In genomic region chr16:2160915-2161551, GRCh38 we compare ENCODE assay signal across 11 cellular contexts. TPM values are rescaled to one million over a fixed set of nuclear protein-coding genes. Genes with fewer than 3 reads are reported as not detected.
A peak's percentile ranks its signal among the peaks of the same experiment; 100 is the strongest.
DNase-seq lines count a peak whose midpoint lies in the region; ATAC-seq and TF ChIP-seq lines count a peak whose summit lies in the region.
"Had no signal": no experiment of that assay in that cellular context is flagged by ENCODE, and none has a peak within 500 bp of the region (broad histone marks: within the 10 kb centered on the region; RNA-seq: fewer than 3 reads in every experiment).

No MANE protein-coding gene starts in this region.

- H3K36me3 ChIP-seq in MG63 = peaks cover 72% of the 10 kb centered on the region

- H3K27ac Mint-ChIP-seq in MCF 10A (ENCODE audit: low read depth, unreplicated experiment) = peak overlapping the region; percentile 12
- peak overlapping the region; percentile 58 for H3K27ac Mint-ChIP-seq in stimulated activated effector memory CD8-positive, alpha-beta T cell treated with anti-CD3 and anti-CD28 coated beads, Interleukin-12 subunit alpha, Interleukin-12 subunit beta, amount 100 ng/mL, for 72 hours
- H3K27ac Mint-ChIP-seq: activated naive CD4-positive, alpha-beta T cell treated with anti-CD3 and anti-CD28 coated beads, Interleukin-2, amount 50 U/mL, for 24 hours had no signal

- CTCF ChIA-PET in MCF 10A (lab: Yijun Ruan, JAX) = interaction anchor here (0.6 to 1.4 kb wide), 2 partner anchors 49 to 968 kb away, joined by 3 to 6 read pairs; no protein-coding TSS in a partner anchor

- no peaks in the 10 kb centered on the region for H3K27me3 Mint-ChIP-seq in MCF 10A (ENCODE audit: insufficient read depth, unreplicated experiment)
- H3K27me3 Mint-ChIP-seq: activated naive CD4-positive, alpha-beta T cell treated with anti-CD3 and anti-CD28 coated beads, Interleukin-2, amount 50 U/mL, for 24 hours had no signal

- intact Hi-C loops in MCF 10A (cut with micrococcal nuclease) = loop anchor here (2.0 kb wide), 1 partner anchor 62 kb away; the partner anchor contains the start of gene E4F1

- H3K9me3 Mint-ChIP-seq in MCF 10A (ENCODE audit: unreplicated experiment) = no peaks in the 10 kb centered on the region
- no peaks in the 10 kb centered on the region for H3K9me3 Mint-ChIP-seq in stimulated activated effector memory CD8-positive, alpha-beta T cell treated with anti-CD3 and anti-CD28 coated beads, Interleukin-12 subunit alpha, Interleukin-12 subunit beta, amount 100 ng/mL, for 72 hours
- H3K9me3 Mint-ChIP-seq: activated naive CD4-positive, alpha-beta T cell treated with anti-CD3 and anti-CD28 coated beads, Interleukin-2, amount 50 U/mL, for 24 hours had no signal

- no peak for ATAC-seq in stimulated activated effector memory CD8-positive, alpha-beta T cell treated with anti-CD3 and anti-CD28 coated beads, Interleukin-12 subunit alpha, Interleukin-12 subunit beta, amount 100 ng/mL, for 72 hours
- ATAC-seq in GM18517 (IDR thresholded peaks at IDR 0.05; ENCODE audit: unreplicated experiment) (no peak), GM18907 (IDR thresholded peaks at IDR 0.05; ENCODE audit: unreplicated experiment) (no peak)

- H3K4me1 Mint-ChIP-seq in MCF 10A (ENCODE audit: insufficient read depth, unreplicated experiment) = peaks cover 38% of the 10 kb centered on the region
- peaks cover 37% of the 10 kb centered on the region for H3K4me1 Mint-ChIP-seq in stimulated activated effector memory CD8-positive, alpha-beta T cell treated with anti-CD3 and anti-CD28 coated beads, Interleukin-12 subunit alpha, Interleukin-12 subunit beta, amount 100 ng/mL, for 72 hours

- peaks cover 17% of the 10 kb centered on the region for H3K36me3 Mint-ChIP-seq in MCF 10A (ENCODE audit: insufficient read depth, unreplicated experiment)
- H3K36me3 Mint-ChIP-seq in stimulated activated effector memory CD8-positive, alpha-beta T cell treated with anti-CD3 and anti-CD28 coated beads, Interleukin-12 subunit alpha, Interleukin-12 subunit beta, amount 100 ng/mL, for 72 hours = peaks cover 21% of the 10 kb centered on the region
- H3K36me3 Mint-ChIP-seq: activated naive CD4-positive, alpha-beta T cell treated with anti-CD3 and anti-CD28 coated beads, Interleukin-2, amount 50 U/mL, for 24 hours had no signal

- H3K4me3 Mint-ChIP-seq in MCF 10A (ENCODE audit: unreplicated experiment) = peak overlapping the region; percentile 38
- no peak overlapping the region for H3K4me3 Mint-ChIP-seq in stimulated activated effector memory CD8-positive, alpha-beta T cell treated with anti-CD3 and anti-CD28 coated beads, Interleukin-12 subunit alpha, Interleukin-12 subunit beta, amount 100 ng/mL, for 72 hours
- H3K4me3 Mint-ChIP-seq: activated naive CD4-positive, alpha-beta T cell treated with anti-CD3 and anti-CD28 coated beads, Interleukin-2, amount 50 U/mL, for 24 hours had no signal

- H3K27me3 ChIP-seq in MG63 = no peaks in the 10 kb centered on the region

- peak; percentile 72 for DNase-seq in GM13976 (ENCODE audit: low spot score)
- DNase-seq in MCF 10A (ENCODE audit: unreplicated experiment) = peak; percentile 48
- peak; percentile 70 for DNase-seq in iris pigment epithelial cell (ENCODE audit: low read depth)
- DNase-seq in stimulated activated effector memory CD8-positive, alpha-beta T cell treated with anti-CD3 and anti-CD28 coated beads, Interleukin-12 subunit alpha, Interleukin-12 subunit beta, amount 100 ng/mL, for 72 hours (ENCODE audit: low spot score in 2 of 2) = no peak
- DNase-seq in MG63 = no peak
- DNase-seq in stimulated activated CD4-positive, alpha-beta T cell treated with anti-CD3 and anti-CD28 coated beads, Interleukin-15, amount 100 ng/mL, for 24 hours = no peak
- DNase-seq: DMS53, erythroblast had no signal

- no TSS peak for BruUV-seq in MCF 10A (replicated peaks; lab: Mats Ljungman, UMichigan)

- POLR2A ChIA-PET in MCF 10A (lab: Yijun Ruan, JAX) = interaction anchor here (0.6 to 4.0 kb wide), 6 partner anchors 9 to 1571 kb away, joined by 3 to 32 read pairs (median 6); partner anchors contain the start of gene PGP

- H3K9me3 ChIP-seq in MG63 = no peaks in the 10 kb centered on the region

- in situ Hi-C loops in GM13976 (cut with MboI; ENCODE audit: low sequenced_read_pairs, unreplicated experiment) = no loop called here

- no peak overlapping the region for H3K4me3 ChIP-seq in MG63

- TF ChIP-seq CTCF in GM13976 (IDR thresholded peaks at IDR 0.05; ENCODE audit: borderline replicate concordance, control extremely low read depth, extremely low read depth, insufficient read depth, missing control alignments) (no peak), MCF 10A (IDR thresholded peaks at IDR 0.05; ENCODE audit: unreplicated experiment) (no peak)

RNA-seq across cellular contexts. Expression of gene TRAF7, which starts 5.5 kb away (rescaled TPM):
- 87.4 and 98.6 TPM in 2 replicates for total RNA-seq in MCF 10A (2022)
- total RNA-seq in MG63 (2014; rRNA removed; shearing (Covaris generic); ENCODE audit: low replicate concordance) = 68.0 and 111 TPM in 2 replicates

RNA-seq across cellular contexts. Expression of gene RAB26, which starts 12.6 kb away (rescaled TPM):
- total RNA-seq in MCF 10A (2022) = 0.81 and 1.0 TPM in 2 replicates
- not detected in 2 replicates for total RNA-seq in MG63 (2014; rRNA removed; shearing (Covaris generic); ENCODE audit: low replicate concordance)

RNA-seq across cellular contexts. Expression of gene PKD1, which starts 25.3 kb away (rescaled TPM):
- total RNA-seq in MCF 10A (2022) = 159 and 187 TPM in 2 replicates
- 60.2 and 106 TPM in 2 replicates for total RNA-seq in MG63 (2014; rRNA removed; shearing (Covaris generic); ENCODE audit: low replicate concordance)

RNA-seq across cellular contexts. Expression of gene CASKIN1, which starts 35.4 kb away (rescaled TPM):
- 0.10 and 0.14 TPM in 2 replicates for total RNA-seq in MCF 10A (2022)
- 0.02 and 1.0 TPM in 2 replicates for total RNA-seq in MG63 (2014; rRNA removed; shearing (Covaris generic); ENCODE audit: low replicate concordance)

RNA-seq across cellular contexts. Expression of gene MLST8, which starts 44.2 kb away (rescaled TPM):
- 63.4 and 87.6 TPM in 2 replicates for total RNA-seq in MCF 10A (2022)
- 29.0 and 42.6 TPM in 2 replicates for total RNA-seq in MG63 (2014; rRNA removed; shearing (Covaris generic); ENCODE audit: low replicate concordance)

Comparison
In these comparisons a context has a peak if more than half of its experiments do, and no peak if none do; other contexts are left out.
1. DNase-seq: peak in GM13976 (single experiment), MCF 10A (single experiment) and iris pigment epithelial cell (single experiment); none in stimulated activated effector memory CD8-positive, alpha-beta T cell treated with anti-CD3 and anti-CD28 coated beads, Interleukin-12 subunit alpha, Interleukin-12 subunit beta, amount 100 ng/mL, for 72 hours (0 of 2), MG63 (single experiment) and stimulated activated CD4-positive, alpha-beta T cell treated with anti-CD3 and anti-CD28 coated beads, Interleukin-15, amount 100 ng/mL, for 24 hours (single experiment).